8 cellular contexts compared by ENCODE assay signal in genomic region chr10:69451209-69451783, GRCh38. TPM values are rescaled to one million over a fixed set of nuclear protein-coding genes. Genes with fewer than 3 reads are reported as not detected.
DNase-seq lines count a peak whose midpoint lies in the region; ATAC-seq and TF ChIP-seq lines count a peak whose summit lies in the region.

Gene TSPAN15, plus strand, starts transcription at chr10:69451465. Its CDS starts 130 bp downstream, at chr10:69451595.

- H3K4me3 ChIP-seq in AG09309 (ENCODE audit: control insufficient read depth, low read depth, low read length) (peak within 1 kb of the TSS; percentile 45), mucosa of rectum (ENCODE audit: low read length in 2 of 2) (peak within 1 kb of the TSS; percentile 81 to 86)

- H3K27me3 ChIP-seq in mucosa of rectum (ENCODE audit: control insufficient read depth in 2 of 2, insufficient read depth in 2 of 2, low read length in 2 of 2): no peaks in the 10 kb centered on the region

- H3K9me3 ChIP-seq in mucosa of rectum (ENCODE audit: control insufficient read depth in 2 of 2, low read length in 2 of 2): no peaks in the 10 kb centered on the region

- peak within 1 kb of the TSS; percentile 90 to 93 for H3K9ac ChIP-seq in mucosa of rectum (ENCODE audit: low read depth in 1 of 2, low read length in 2 of 2)

- no peak for DNase-seq in AG09309 (ENCODE audit: low read depth)
- DNase-seq in HT-29 (ENCODE audit: low spot score): peak; percentile 97
- DNase-seq in OCI-M1 (lab: John Stamatoyannopoulos, UW): peak; percentile 14
- peak; percentile 88 for DNase-seq in activated T-cell treated with anti-CD3 and anti-CD28 coated beads, Interleukin-2, amount 50 U/mL, for 24 hours
- peak; percentile 28 to 42 for DNase-seq in stimulated activated CD8-positive, alpha-beta memory T cell treated with anti-CD3 and anti-CD28 coated beads, Interleukin-4, amount 100 ng/mL, for 1 hour (ENCODE audit: low read depth in 2 of 2, low spot score in 1 of 2)

- no peak for TF ChIP-seq CTCF in AG09309 (IDR thresholded peaks at IDR 0.05; ENCODE audit: control insufficient read depth, insufficient read depth, low read depth, low read length, missing control alignments)

- peak within 1 kb of the TSS; percentile 81 for H3K4me3 Mint-ChIP-seq in activated T-cell treated with anti-CD3 and anti-CD28 coated beads, Interleukin-2, amount 50 U/mL, for 24 hours

- peaks cover 16% of the 10 kb centered on the region for H3K4me1 Mint-ChIP-seq in activated T-cell treated with anti-CD3 and anti-CD28 coated beads, Interleukin-2, amount 50 U/mL, for 24 hours (ENCODE audit: low read depth)

- H3K27ac Mint-ChIP-seq in activated T-cell treated with anti-CD3 and anti-CD28 coated beads, Interleukin-2, amount 50 U/mL, for 24 hours: no peak within 1 kb of the TSS

- peak within 1 kb of the TSS; percentile 95 to 97 for H3K27ac ChIP-seq in mucosa of rectum (ENCODE audit: low read depth in 2 of 2, low read length in 2 of 2)

- no peaks in the 10 kb centered on the region for H3K36me3 ChIP-seq in mucosa of rectum (ENCODE audit: control insufficient read depth in 2 of 2, insufficient read depth in 2 of 2, low read length in 2 of 2)

- peaks cover 5% of the 10 kb centered on the region for H3K27me3 Mint-ChIP-seq in activated T-cell treated with anti-CD3 and anti-CD28 coated beads, Interleukin-2, amount 50 U/mL, for 24 hours

- H3K4me1 ChIP-seq in mucosa of rectum (ENCODE audit: control insufficient read depth in 2 of 2, insufficient read depth in 2 of 2, low read length in 2 of 2): peaks cover 47 to 57% of the 10 kb centered on the region in 2 donors

- H3K36me3 Mint-ChIP-seq in activated T-cell treated with anti-CD3 and anti-CD28 coated beads, Interleukin-2, amount 50 U/mL, for 24 hours (ENCODE audit: low read depth): no peaks in the 10 kb centered on the region

- H3K9me3 Mint-ChIP-seq in activated T-cell treated with anti-CD3 and anti-CD28 coated beads, Interleukin-2, amount 50 U/mL, for 24 hours: no peaks in the 10 kb centered on the region

- ATAC-seq in GM19395 (IDR thresholded peaks at IDR 0.05; ENCODE audit: unreplicated experiment) (peak; percentile 75), esophagus mucosa (peak; percentile 82)

RNA-seq across cellular contexts. Expression of gene TSPAN15, which starts in this region (rescaled TPM):
- 103 and 115 TPM in 2 replicates for total RNA-seq in HT-29 (2014; rRNA removed; shearing (Covaris generic))
- total RNA-seq in esophagus mucosa: 3.4 TPM

Comparison
In these comparisons a context has a peak if more than half of its experiments do, and no peak if none do; other contexts are left out.
1. RNA of gene TSPAN15 (total RNA-seq): 103 to 115 TPM in HT-29; 3.4 TPM in esophagus mucosa (single experiment); every median in the first group is over 10 times any median in the second.